Comparison of ENCODE assay signal across 18 cellular contexts in genomic region chr18:26535630-26536029, GRCh38.
"Had no signal": no experiment of that assay in that cellular context is flagged by ENCODE, and none has a peak within 500 bp of the region (broad histone marks: within the 10 kb centered on the region; RNA-seq: fewer than 3 reads in every experiment).

No MANE protein-coding gene starts in this region.

- H3K36me3 Mint-ChIP-seq: activated naive CD4-positive, alpha-beta T cell treated with anti-CD3 and anti-CD28 coated beads, Interleukin-2, amount 10 ng/mL, durations not matched to agents 7 days and 5 days; natural killer cell treated with Interleukin-12 subunit alpha and Interleukin-12 subunit beta and Interleukin-15 and Interleukin-18, amount 100 ng/mL, for 72 hours had no signal

- H3K9me3 ChIP-seq: left ventricle myocardium inferior, tibial artery had no signal

- DNase-seq: activated CD4-positive, alpha-beta T cell treated with anti-CD3 and anti-CD28 coated beads, Interleukin-2, amount 50 U/mL, for 1 hour; activated CD4-positive, CD25-positive, alpha-beta regulatory T cell treated with anti-CD3 and anti-CD28 coated beads, Interleukin-2, amount 50 U/mL, for 72 hours; activated CD8-positive, alpha-beta memory T cell treated with anti-CD3 and anti-CD28 coated beads for 24 hours; activated CD8-positive, alpha-beta memory T cell treated with anti-CD3 and anti-CD28 coated beads, Interleukin-2, amount 50 U/mL, for 4 hours; activated naive CD4-positive, alpha-beta T cell treated with anti-CD3 and anti-CD28 coated beads, Interleukin-2, amount 10 ng/mL, durations not matched to agents 7 days and 5 days; activated T-cell treated with anti-CD3 and anti-CD28 coated beads, Interleukin-2, amount 50 U/mL, for 4 hours; cortex of kidney; kidney glomerular epithelial cell; left ventricle myocardium inferior; retina; stimulated activated CD4-positive, alpha-beta T cell treated with anti-CD3 and anti-CD28 coated beads, Interleukin-4, amount 100 ng/mL, for 24 hours; substantia nigra; tibial artery; WERI-Rb-1 had no signal

- H3K4me3 ChIP-seq: cardiac muscle cell, left ventricle myocardium inferior, tibial artery had no signal

- H3K27me3 ChIP-seq: cardiac muscle cell, tibial artery had no signal

- H3K27me3 Mint-ChIP-seq: activated naive CD4-positive, alpha-beta T cell treated with anti-CD3 and anti-CD28 coated beads, Interleukin-2, amount 10 ng/mL, durations not matched to agents 7 days and 5 days; natural killer cell treated with Interleukin-12 subunit alpha and Interleukin-12 subunit beta and Interleukin-15 and Interleukin-18, amount 100 ng/mL, for 72 hours; progenitor cell of endocrine pancreas; stimulated activated naive CD8-positive, alpha-beta T cell treated with anti-CD3 and anti-CD28 coated beads, Interleukin-15, Interleukin-2, amounts not matched to agents 100 ng/mL and 50 ng/mL, for 24 hours had no signal

- H3K27ac ChIP-seq: cardiac muscle cell, left ventricle myocardium inferior, tibial artery, WERI-Rb-1 had no signal

- H3K4me1 ChIP-seq: tibial artery had no signal

- H3K36me3 ChIP-seq: cardiac muscle cell, left ventricle myocardium inferior, tibial artery, WERI-Rb-1 had no signal

- ATAC-seq: activated T-cell treated with anti-CD3 and anti-CD28 coated beads, Interleukin-2, amount 50 U/mL, for 4 hours; natural killer cell treated with Interleukin-12 subunit alpha and Interleukin-12 subunit beta and Interleukin-15 and Interleukin-18, amount 100 ng/mL, for 72 hours had no signal

- H3K27ac Mint-ChIP-seq: activated naive CD4-positive, alpha-beta T cell treated with anti-CD3 and anti-CD28 coated beads, Interleukin-2, amount 10 ng/mL, durations not matched to agents 7 days and 5 days; natural killer cell treated with Interleukin-12 subunit alpha and Interleukin-12 subunit beta and Interleukin-15 and Interleukin-18, amount 100 ng/mL, for 72 hours; progenitor cell of endocrine pancreas; stimulated activated naive CD8-positive, alpha-beta T cell treated with anti-CD3 and anti-CD28 coated beads, Interleukin-15, Interleukin-2, amounts not matched to agents 100 ng/mL and 50 ng/mL, for 24 hours had no signal

- H3K4me3 Mint-ChIP-seq: activated naive CD4-positive, alpha-beta T cell treated with anti-CD3 and anti-CD28 coated beads, Interleukin-2, amount 10 ng/mL, durations not matched to agents 7 days and 5 days; activated T-cell treated with anti-CD3 and anti-CD28 coated beads, Interleukin-2, amount 50 U/mL, for 4 hours; natural killer cell treated with Interleukin-12 subunit alpha and Interleukin-12 subunit beta and Interleukin-15 and Interleukin-18, amount 100 ng/mL, for 72 hours; stimulated activated naive CD8-positive, alpha-beta T cell treated with anti-CD3 and anti-CD28 coated beads, Interleukin-15, Interleukin-2, amounts not matched to agents 100 ng/mL and 50 ng/mL, for 24 hours had no signal

- H3K9me3 Mint-ChIP-seq: activated naive CD4-positive, alpha-beta T cell treated with anti-CD3 and anti-CD28 coated beads, Interleukin-2, amount 10 ng/mL, durations not matched to agents 7 days and 5 days; activated T-cell treated with anti-CD3 and anti-CD28 coated beads, Interleukin-2, amount 50 U/mL, for 4 hours; natural killer cell treated with Interleukin-12 subunit alpha and Interleukin-12 subunit beta and Interleukin-15 and Interleukin-18, amount 100 ng/mL, for 72 hours; stimulated activated naive CD8-positive, alpha-beta T cell treated with anti-CD3 and anti-CD28 coated beads, Interleukin-15, Interleukin-2, amounts not matched to agents 100 ng/mL and 50 ng/mL, for 24 hours had no signal
